Comparison of ENCODE assay signal across 33 cellular contexts in the genomic region with DNA sequence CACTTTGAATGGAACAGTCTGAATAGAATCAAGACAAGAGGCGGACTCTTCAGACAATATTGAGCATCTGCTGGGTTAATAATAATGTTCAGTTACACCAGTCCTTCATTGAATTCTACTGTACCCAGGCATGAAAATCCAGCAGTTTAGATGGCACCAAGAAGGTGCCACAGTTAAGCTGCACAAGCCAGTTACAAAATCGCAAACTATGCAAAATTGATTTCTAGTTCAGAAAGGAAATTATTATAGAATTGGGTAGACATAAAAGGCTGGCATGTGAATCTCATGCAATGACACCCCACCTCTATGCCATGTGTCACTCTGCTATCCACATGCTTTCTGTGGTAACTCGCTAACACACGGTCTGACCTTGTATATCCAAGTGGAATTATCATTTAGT.
"Had no signal": no experiment of that assay in that cellular context is flagged by ENCODE, and none has a peak within 500 bp of the region (broad histone marks: within the 10 kb centered on the region; RNA-seq: fewer than 3 reads in every experiment).

No MANE protein-coding gene starts in this region.

- H3K4me1 ChIP-seq: adrenal gland, ascending aorta, body of pancreas, breast epithelium had no signal

- H3K27ac ChIP-seq: adrenal gland, ascending aorta, body of pancreas, brain microvascular endothelial cell, breast epithelium, cardiac muscle cell had no signal

- H3K27me3 ChIP-seq: adrenal gland, ascending aorta, body of pancreas, brain microvascular endothelial cell, breast epithelium, cardiac muscle cell had no signal

- ATAC-seq: activated naive CD4-positive, alpha-beta T cell treated with anti-CD3 and anti-CD28 coated beads, Interleukin-2, amount 50 U/mL, for 72 hours; activated naive CD8-positive, alpha-beta T cell treated with anti-CD3 and anti-CD28 coated beads, Interleukin-2, amount 50 U/mL, for 24 hours; activated T-cell treated with anti-CD3 and anti-CD28 coated beads, Interleukin-2, amount 50 U/mL, for 4 hours; activated T-cell treated with anti-CD3 and anti-CD28 coated beads, Interleukin-2, amount 50 U/mL, for 72 hours; activated T-helper 17 cell treated with anti-CD3 and anti-CD28 coated beads, Interleukin-2, amount 50 U/mL, for 72 hours; body of pancreas had no signal

- H3K36me3 ChIP-seq: adrenal gland, ascending aorta, brain microvascular endothelial cell, breast epithelium, cardiac muscle cell had no signal

- FAIRE-seq: astrocyte, bronchial epithelial cell had no signal

- DNase-seq: activated effector memory CD4-positive, alpha-beta T cell treated with anti-CD3 and anti-CD28 coated beads, Interleukin-2, amount 50 U/mL, for 16 hours; activated effector memory CD4-positive, alpha-beta T cell treated with Interleukin-2 at 50 U/mL for 16 hours; activated gamma-delta T cell; activated naive CD4-positive, alpha-beta T cell; activated naive CD4-positive, alpha-beta T cell treated with anti-CD3 and anti-CD28 coated beads for 36 hours; activated naive CD4-positive, alpha-beta T cell treated with anti-CD3 and anti-CD28 coated beads, Interleukin-2, amount 10 ng/mL, durations not matched to agents 7 days and 5 days; activated naive CD4-positive, alpha-beta T cell treated with anti-CD3 and anti-CD28 coated beads, Interleukin-2, amount 50 U/mL, for 16 hours; activated naive CD4-positive, alpha-beta T cell treated with Interleukin-2 at 50 U/mL for 16 hours; activated naive CD8-positive, alpha-beta T cell treated with anti-CD3 and anti-CD28 coated beads for 36 hours; activated naive CD8-positive, alpha-beta T cell treated with anti-CD3 and anti-CD28 coated beads, Interleukin-2, amount 10 ng/mL, durations not matched to agents 7 days and 5 days; activated naive CD8-positive, alpha-beta T cell treated with anti-CD3 and anti-CD28 coated beads, Interleukin-2, amount 50 U/mL, for 24 hours; activated T-cell treated with anti-CD3 and anti-CD28 coated beads, Interleukin-2, amount 50 U/mL, for 1 hour; activated T-cell treated with anti-CD3 and anti-CD28 coated beads, Interleukin-2, amount 50 U/mL, for 24 hours; activated T-cell treated with anti-CD3 and anti-CD28 coated beads, Interleukin-2, amount 50 U/mL, for 4 hours; activated T-cell treated with anti-CD3 and anti-CD28 coated beads, Interleukin-2, amount 50 U/mL, for 48 hours; activated T-cell treated with anti-CD3 and anti-CD28 coated beads, Interleukin-2, amount 50 U/mL, for 72 hours; adrenal gland; amniotic stem cell; amygdala; anterior cingulate cortex; aorta; body of pancreas; brain microvascular endothelial cell; caudate nucleus; central memory CD4-positive, alpha-beta T cell; cerebellar nuclear complex had no signal

- H3K4me3 ChIP-seq: adrenal gland, ascending aorta, body of pancreas, breast epithelium, cardiac muscle cell had no signal

- H3K9me3 ChIP-seq: adrenal gland, ascending aorta, body of pancreas had no signal
